In the genomic region with DNA sequence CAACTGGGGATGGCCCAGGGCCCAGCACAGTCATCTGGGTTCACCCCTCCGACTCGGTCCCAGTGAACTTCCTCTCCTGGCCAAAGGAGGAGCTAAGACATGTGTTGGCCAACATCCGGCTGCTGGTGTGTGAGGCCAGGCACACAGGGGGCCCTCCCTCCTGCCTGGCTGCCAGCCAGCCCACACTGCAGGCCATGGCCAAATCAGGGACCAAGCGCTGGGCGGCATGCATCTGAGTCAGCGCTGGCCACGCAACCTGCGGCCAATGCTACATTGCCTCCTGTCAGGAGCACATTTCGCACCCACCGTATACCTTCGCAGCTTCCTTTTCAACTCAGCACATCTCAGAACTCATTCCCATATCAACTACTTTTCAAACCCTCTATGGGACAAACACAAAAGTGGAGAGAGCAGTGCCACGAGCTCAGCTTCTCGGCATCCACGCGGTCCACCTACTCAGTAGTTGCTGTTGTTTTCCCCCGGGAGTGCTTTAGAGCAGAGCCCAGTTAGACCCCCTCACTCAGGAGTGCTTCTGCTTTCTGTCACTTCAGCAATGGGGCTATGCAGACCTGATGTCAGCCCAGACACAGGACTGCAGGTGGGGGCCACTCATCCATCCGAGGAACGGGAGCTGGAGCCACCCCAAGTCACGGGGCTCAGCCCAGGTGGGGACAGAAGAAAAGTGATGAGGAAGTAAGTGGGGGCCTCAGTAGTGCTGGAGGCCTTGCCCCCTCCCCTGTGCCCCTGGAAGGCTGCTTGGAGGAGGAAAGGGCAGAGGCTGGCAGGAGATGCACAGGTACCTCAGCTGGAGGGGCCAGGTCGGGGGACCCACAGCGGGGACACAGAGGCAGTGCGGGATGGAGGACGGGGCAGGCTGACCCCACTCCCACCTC, we compare ENCODE assay signal across 8 cellular contexts. TPM values are rescaled to one million over a fixed set of nuclear protein-coding genes. Genes with fewer than 3 reads are reported as not detected.
DNase-seq lines count a peak whose midpoint lies in the region; ATAC-seq and TF ChIP-seq lines count a peak whose summit lies in the region.

No MANE protein-coding gene starts in this region.

- H3F3A ChIP-seq in neural progenitor cell (ENCODE audit: low read depth): no peaks in the 10 kb centered on the region

- H3K9ac ChIP-seq in neural progenitor cell: no peak overlapping the region

- H4K20me1 ChIP-seq in neural progenitor cell (ENCODE audit: low read depth): no peaks in the 10 kb centered on the region

- peak; percentile 91 for ATAC-seq in activated CD8-positive, alpha-beta T cell treated with anti-CD3 and anti-CD28 coated beads for 36 hours

- no peak overlapping the region for H3K4me2 ChIP-seq in neural progenitor cell

- peaks cover 27% of the 10 kb centered on the region for H3K36me3 Mint-ChIP-seq in activated CD8-positive, alpha-beta T cell treated with anti-CD3 and anti-CD28 coated beads for 36 hours (ENCODE audit: low read depth)
- peaks cover 3% of the 10 kb centered on the region for H3K36me3 Mint-ChIP-seq in neural progenitor cell

- no peaks in the 10 kb centered on the region for H3K27me3 Mint-ChIP-seq in activated CD8-positive, alpha-beta T cell treated with anti-CD3 and anti-CD28 coated beads for 36 hours
- H3K27me3 Mint-ChIP-seq in neural progenitor cell (ENCODE audit: insufficient read depth, low read depth): peaks cover 4% of the 10 kb centered on the region

- H3K27me3 ChIP-seq in neural progenitor cell: no peaks in the 10 kb centered on the region

- H3K79me2 ChIP-seq in neural progenitor cell (ENCODE audit: low read depth): no peaks in the 10 kb centered on the region

- CTCF ChIA-PET in activated CD8-positive, alpha-beta T cell treated with anti-CD3 and anti-CD28 coated beads for 36 hours (lab: Charles Lee): interaction anchor here (0.7 to 3.8 kb wide), 9 partner anchors 8 to 39 kb away, joined by 3 to 48 read pairs (median 3); a partner anchor contains a TSS

- POLR2A ChIA-PET in activated CD8-positive, alpha-beta T cell treated with anti-CD3 and anti-CD28 coated beads for 36 hours (lab: Charles Lee): interaction anchor here (0.8 to 4.3 kb wide), 7 partner anchors 9 to 92 kb away, joined by 3 to 22 read pairs (median 4); a partner anchor contains a TSS

- TF ChIP-seq CTCF in activated CD8-positive, alpha-beta T cell treated with anti-CD3 and anti-CD28 coated beads for 36 hours (IDR thresholded peaks at IDR 0.05): peak; percentile 42
- TF ChIP-seq CTCF in fibroblast of the aortic adventitia (IDR thresholded peaks at IDR 0.05; ENCODE audit: insufficient read depth, low read length): peak; percentile 71
- TF ChIP-seq CTCF in neural progenitor cell (IDR thresholded peaks at IDR 0.05): peak; percentile 16

- H3K27ac Mint-ChIP-seq in activated CD8-positive, alpha-beta T cell treated with anti-CD3 and anti-CD28 coated beads for 36 hours: peak overlapping the region; percentile 79
- no peak overlapping the region for H3K27ac Mint-ChIP-seq in neural progenitor cell

- no peaks in the 10 kb centered on the region for H3K4me1 ChIP-seq in neural progenitor cell

- intact Hi-C loops in activated CD8-positive, alpha-beta T cell treated with anti-CD3 and anti-CD28 coated beads for 36 hours (cut with micrococcal nuclease): no loop called here

- no peaks in the 10 kb centered on the region for H3K9me3 ChIP-seq in neural progenitor cell (ENCODE audit: low read depth)

- H3K27ac ChIP-seq in neural progenitor cell: no peak overlapping the region

- no peaks in the 10 kb centered on the region for H3K9me3 Mint-ChIP-seq in activated CD8-positive, alpha-beta T cell treated with anti-CD3 and anti-CD28 coated beads for 36 hours
- H3K9me3 Mint-ChIP-seq in neural progenitor cell: no peaks in the 10 kb centered on the region

- H3K4me3 Mint-ChIP-seq in activated CD8-positive, alpha-beta T cell treated with anti-CD3 and anti-CD28 coated beads for 36 hours: no peak overlapping the region
- peak overlapping the region; percentile 4 for H3K4me3 Mint-ChIP-seq in neural progenitor cell

- H3K4me1 Mint-ChIP-seq in activated CD8-positive, alpha-beta T cell treated with anti-CD3 and anti-CD28 coated beads for 36 hours (ENCODE audit: low read depth): peaks cover 17% of the 10 kb centered on the region
- peaks cover 4% of the 10 kb centered on the region for H3K4me1 Mint-ChIP-seq in neural progenitor cell

- peak; percentile 67 for DNase-seq in DMS53 (lab: John Stamatoyannopoulos, UW)
- no peak for DNase-seq in DMS53 treated with DMSO at 0.1 percent for 48 hours (lab: John Stamatoyannopoulos, UW; ENCODE audit: unreplicated experiment)
- peak; percentile 95 for DNase-seq in H4 (ENCODE audit: low spot score)
- peak; percentile 99 for DNase-seq in M059J (ENCODE audit: low read depth)
- peak; percentile 75 for DNase-seq in activated CD8-positive, alpha-beta T cell treated with anti-CD3 and anti-CD28 coated beads for 36 hours
- DNase-seq in fibroblast of the aortic adventitia (ENCODE audit: low read depth): peak; percentile 94
- no peak for DNase-seq in neural progenitor cell (ENCODE audit: low spot score)
- DNase-seq in HuH-7.5 (ENCODE audit: low spot score): no peak

- H3K36me3 ChIP-seq in neural progenitor cell: no peaks in the 10 kb centered on the region

- H3K4me3 ChIP-seq in fibroblast of the aortic adventitia (ENCODE audit: low read depth, low read length) (no peak overlapping the region), neural progenitor cell (no peak overlapping the region)

- no peak overlapping the region for H2AFZ ChIP-seq in neural progenitor cell (replicated peaks)

RNA-seq across cellular contexts. Expression of a gene that starts 13.9 kb away (rescaled TPM):
- total RNA-seq in H4 (2014; rRNA removed; shearing (Covaris generic)): 83.4 and 87.3 TPM in 2 replicates
- total RNA-seq in M059J (2014; rRNA removed; shearing (Covaris generic)): 151 and 186 TPM in 2 replicates
- total RNA-seq in activated CD8-positive, alpha-beta T cell treated with anti-CD3 and anti-CD28 coated beads for 36 hours: 100 to 1,000 TPM; 118 to 120 TPM
- total RNA-seq in fibroblast of the aortic adventitia (ENCODE audit: low replicate concordance) (1.9 and 14.6 TPM in 2 replicates), neural progenitor cell (ENCODE audit: low replicate concordance) (3.9 and 27.3 TPM in 2 replicates)

RNA-seq across cellular contexts. Expression of a gene that starts 24.2 kb away (rescaled TPM):
- 63.3 and 72.3 TPM in 2 replicates for total RNA-seq in H4 (2014; rRNA removed; shearing (Covaris generic))
- 85.7 and 88.4 TPM in 2 replicates for total RNA-seq in M059J (2014; rRNA removed; shearing (Covaris generic))
- total RNA-seq in activated CD8-positive, alpha-beta T cell treated with anti-CD3 and anti-CD28 coated beads for 36 hours: 10 to 100 TPM; 42.9 to 43.4 TPM
- total RNA-seq in fibroblast of the aortic adventitia (ENCODE audit: low replicate concordance) (12.4 and 38.9 TPM in 2 replicates), neural progenitor cell (ENCODE audit: low replicate concordance) (12.3 and 33.4 TPM in 2 replicates)

Comparison
In these comparisons a context has a peak if more than half of its experiments do, and no peak if none do; other contexts are left out.
1. DNase-seq: peak in DMS53 (single experiment), H4 (single experiment), M059J (single experiment), activated CD8-positive, alpha-beta T cell treated with anti-CD3 and anti-CD28 coated beads for 36 hours (single experiment) and fibroblast of the aortic adventitia (single experiment); none in DMS53 treated with DMSO at 0.1 percent for 48 hours (single experiment), neural progenitor cell (single experiment) and HuH-7.5 (single experiment).
2. CTCF ChIP-seq: peak in every context shown above with its lines; median percentile 71 in fibroblast of the aortic adventitia; 42 in activated CD8-positive, alpha-beta T cell treated with anti-CD3 and anti-CD28 coated beads for 36 hours; 16 in neural progenitor cell.